8 cellular contexts compared by ENCODE assay signal in the genomic region with DNA sequence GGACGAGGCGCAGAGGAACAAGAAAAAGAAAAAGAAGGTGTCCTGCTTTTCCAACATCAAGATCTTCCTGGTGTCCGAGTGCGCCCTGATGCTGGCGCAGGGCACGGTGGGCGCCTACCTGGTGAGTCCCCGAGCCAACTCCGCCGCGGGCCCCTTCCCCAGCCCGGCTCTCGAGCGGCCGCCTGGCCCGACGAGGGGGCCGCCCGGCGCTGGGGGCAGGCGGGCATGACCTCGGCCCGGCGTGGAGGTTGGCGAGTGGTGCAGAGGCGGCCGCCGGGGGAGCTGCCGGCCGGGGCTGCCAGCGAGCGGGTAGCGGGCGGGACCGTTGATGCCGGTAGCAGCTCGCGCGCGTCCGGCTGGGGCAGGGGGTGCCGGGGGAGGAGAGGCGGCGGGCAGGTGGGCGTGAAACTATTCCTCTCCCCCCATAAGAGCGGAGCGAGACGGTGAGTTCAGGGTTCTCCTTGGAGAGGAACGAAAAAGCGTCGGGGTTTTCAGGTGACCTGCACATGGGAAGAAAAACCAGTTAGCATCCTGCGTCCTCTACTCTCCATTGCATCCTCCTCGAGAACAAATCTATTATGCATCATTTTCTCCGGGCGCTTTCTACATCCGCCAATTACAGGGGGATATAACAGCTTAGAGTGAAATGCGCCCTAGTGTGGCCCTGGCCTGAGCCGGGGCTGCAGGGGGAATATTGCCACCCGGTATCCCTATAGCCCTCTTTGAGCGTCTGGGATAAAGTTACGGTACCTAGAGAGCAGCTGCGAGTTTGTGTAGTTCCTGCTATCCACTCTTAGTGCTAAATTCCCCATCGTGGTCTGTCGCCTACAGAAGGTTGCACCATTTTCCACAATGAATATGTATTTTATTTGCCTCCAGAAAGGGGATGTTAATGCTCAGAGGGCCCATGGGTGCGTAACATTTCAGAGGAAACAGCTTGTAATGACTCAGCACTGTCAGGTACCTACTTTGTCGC. TPM values are rescaled to one million over a fixed set of nuclear protein-coding genes. Genes with fewer than 3 reads are reported as not detected.
DNase-seq lines count a peak whose midpoint lies in the region; ATAC-seq and TF ChIP-seq lines count a peak whose summit lies in the region.

No MANE protein-coding gene starts in this region.

- TF ChIP-seq CTCF in AG04449 (IDR thresholded peaks at IDR 0.05; ENCODE audit: insufficient read depth, low read length, missing control alignments): no peak
- TF ChIP-seq CTCF in brain microvascular endothelial cell (IDR thresholded peaks at IDR 0.05; ENCODE audit: low read depth, low read length, missing control alignments): no peak
- TF ChIP-seq CTCF in gastrocnemius medialis (IDR thresholded peaks at IDR 0.05 in 4 of 5, conservative IDR thresholded peaks at IDR 0.05 in 1 of 5): peak in 1 of 5 experiments; percentile 22

- ATAC-seq in gastrocnemius medialis (peak; percentile 29 to 36), HG03460 (IDR thresholded peaks at IDR 0.05; ENCODE audit: unreplicated experiment) (no peak), HG03135 (IDR thresholded peaks at IDR 0.05; ENCODE audit: unreplicated experiment) (no peak)

- H3K9ac ChIP-seq in iPS-15b (ENCODE audit: low read depth, low read length): no peak overlapping the region

- no peak overlapping the region for H3K27ac ChIP-seq in brain microvascular endothelial cell
- H3K27ac ChIP-seq in gastrocnemius medialis: peak overlapping the region; percentile 78 to 89 (median 86)

- peaks cover 9% of the 10 kb centered on the region for H3K4me1 ChIP-seq in iPS-15b (ENCODE audit: control insufficient read depth, insufficient read depth, low read length)
- H3K4me1 ChIP-seq in gastrocnemius medialis: peaks cover 11 to 22% of the 10 kb centered on the region in 2 donors

- in situ Hi-C loops in brain microvascular endothelial cell (cut with HindIII; ENCODE audit: low pct_ligation_motif_present, low sequenced_read_pairs): no loop called here
- in situ Hi-C loops in gastrocnemius medialis (cut with MboI; ENCODE audit: low sequenced_read_pairs in 4 of 4): no loop called here

- no peak for TF ChIP-seq POLR2A in gastrocnemius medialis (IDR thresholded peaks at IDR 0.05)

- POLR2A ChIA-PET in AG04449 (lab: Yijun Ruan, JAX): interaction anchor here (1.1 to 1.4 kb wide), 2 partner anchors 14 to 215 kb away, joined by 3 read pairs; no protein-coding TSS in a partner anchor

- no peaks in the 10 kb centered on the region for H3K36me3 ChIP-seq in brain microvascular endothelial cell (replicated peaks)
- H3K36me3 ChIP-seq in iPS-15b (ENCODE audit: control insufficient read depth, insufficient read depth, low read length): no peaks in the 10 kb centered on the region
- H3K36me3 ChIP-seq in gastrocnemius medialis: no peaks in the 10 kb centered on the region

- DNase-seq in AG04449 (ENCODE audit: low read depth, low spot score) (no peak), HT1080 (ENCODE audit: low read depth) (peak; percentile 24), T-helper 1 cell (peak in 4 of 5 donors; percentile 15 to 47 (median 42)), brain microvascular endothelial cell (no peak), gastrocnemius medialis (no peak)

- H3K27me3 ChIP-seq in brain microvascular endothelial cell (replicated peaks) (peaks cover 3% of the 10 kb centered on the region), iPS-15b (ENCODE audit: control insufficient read depth, insufficient read depth, low read length) (peaks cover 16% of the 10 kb centered on the region), gastrocnemius medialis (no peaks in the 10 kb centered on the region)

- H3K9me3 ChIP-seq in iPS-15b (ENCODE audit: control insufficient read depth, insufficient read depth, low read length): no peaks in the 10 kb centered on the region
- H3K9me3 ChIP-seq in gastrocnemius medialis: no peaks in the 10 kb centered on the region

- CTCF ChIA-PET in AG04449 (lab: Yijun Ruan, JAX): interaction anchor here (0.6 to 9.7 kb wide), 11 partner anchors 10 to 229 kb away, joined by 3 to 102 read pairs (median 3); no protein-coding TSS in a partner anchor

- H3K4me3 ChIP-seq in AG04449 (ENCODE audit: low read depth, low read length) (peak overlapping the region; percentile 63), brain microvascular endothelial cell (ENCODE audit: low read depth, low read length) (peak overlapping the region; percentile 69), iPS-15b (ENCODE audit: low read depth, low read length) (peak overlapping the region; percentile 58), gastrocnemius medialis (peak overlapping the region; percentile 56 to 84 (median 72))

- intact Hi-C loops in gastrocnemius medialis (cut with DNase I; ENCODE audit: low total_unique reads): loop anchor here (1.0 to 5.0 kb wide), 5 partner anchors 88 to 228 kb away; no protein-coding TSS in a partner anchor

RNA-seq across cellular contexts. Expression of a gene that starts 0.7 kb away (rescaled TPM):
- total RNA-seq in HT1080 (2014; rRNA removed; shearing (Covaris generic)): 2.6 and 4.6 TPM in 2 replicates
- 8.1 and 9.0 TPM in 2 replicates for polyA plus RNA-seq in HT1080 (2015; cell fraction: cytosol; rRNA removed)
- polyA plus RNA-seq in HT1080 (2015; cell fraction: nucleus; rRNA removed): 8.0 and 10.9 TPM in 2 replicates
- total RNA-seq in gastrocnemius medialis: 1 to 10 TPM; 1.3 to 3.6 (median 3.0) TPM

Comparison
In these comparisons a context has a peak if more than half of its experiments do, and no peak if none do; other contexts are left out.
1. DNase-seq: peak in HT1080 (single experiment) and T-helper 1 cell (4 of 5); none in AG04449 (single experiment), brain microvascular endothelial cell (single experiment) and gastrocnemius medialis (0 of 2).
2. ATAC-seq: peak in gastrocnemius medialis (2 of 2); none in HG03460 (single experiment) and HG03135 (single experiment).
3. Peak in every context shown above with its lines, with median percentiles within 50 percentile points of each other: H3K4me3 ChIP-seq.